ENCODE assay signal across 10 cellular contexts in genomic region chr12:120474092-120474960, GRCh38. TPM values are rescaled to one million over a fixed set of nuclear protein-coding genes. Genes with fewer than 3 reads are reported as not detected.
DNase-seq lines count a peak whose midpoint lies in the region; ATAC-seq and TF ChIP-seq lines count a peak whose summit lies in the region.
"Had no signal": no experiment of that assay in that cellular context is flagged by ENCODE, and none has a peak within 500 bp of the region (broad histone marks: within the 10 kb centered on the region; RNA-seq: fewer than 3 reads in every experiment).

No MANE protein-coding gene starts in this region.

- H3K79me2 ChIP-seq in OCI-LY1 (ENCODE audit: insufficient read depth, low read length) (no peaks in the 10 kb centered on the region; the same call in 1 of the 2 replicates), osteoblast (ENCODE audit: insufficient read depth, low read length) (peaks cover 28% of the 10 kb centered on the region)

- H3K27me3 Mint-ChIP-seq in activated T-cell treated with anti-CD3 and anti-CD28 coated beads, Interleukin-2, amount 50 U/mL, for 4 hours (ENCODE audit: low read depth), result peaks cover 2% of the 10 kb centered on the region

- peak; percentile 47 for DNase-seq in GDM1 (lab: John Stamatoyannopoulos, UW)
- DNase-seq in dermis blood vessel endothelial cell, result peak; percentile 74
- peak; percentile 93 for DNase-seq in osteoblast (ENCODE audit: insufficient read length, low spot score, missing footprints)
- no peak for DNase-seq in NCI-H1105 treated with DMSO at 0.1 percent for 48 hours (lab: John Stamatoyannopoulos, UW)
- DNase-seq in activated T-cell treated with anti-CD3 and anti-CD28 coated beads, Interleukin-2, amount 50 U/mL, for 4 hours, result no peak
- DNase-seq in activated gamma-delta T cell (lab: John Stamatoyannopoulos, UW), result no peak
- DNase-seq: central memory CD4-positive, alpha-beta T cell; right cardiac atrium had no signal

- peaks cover 13% of the 10 kb centered on the region for H3K4me1 Mint-ChIP-seq in activated T-cell treated with anti-CD3 and anti-CD28 coated beads, Interleukin-2, amount 50 U/mL, for 4 hours (ENCODE audit: low read depth)

- H3K27ac ChIP-seq in OCI-LY1 (ENCODE audit: low read depth, low read length, poor library complexity, severe bottlenecking), result peak overlapping the region; percentile 33
- no peak overlapping the region for H3K27ac ChIP-seq in osteoblast (ENCODE audit: low read depth, low read length)

- H2AFZ ChIP-seq in OCI-LY1 (ENCODE audit: low read length), result no peak overlapping the region
- no peak overlapping the region for H2AFZ ChIP-seq in osteoblast (ENCODE audit: low read length)

- no peak overlapping the region for H3K9ac ChIP-seq in OCI-LY1 (ENCODE audit: low read length)

- H3K9me2 ChIP-seq in OCI-LY1 (ENCODE audit: low read depth, low read length), result no peaks in the 10 kb centered on the region

- H3K4me3 ChIP-seq in OCI-LY1 (ENCODE audit: low read depth, low read length, poor library complexity, severe bottlenecking) (no peak overlapping the region), osteoblast (ENCODE audit: insufficient read depth, low read length) (no peak overlapping the region)

- H3K36me3 ChIP-seq in OCI-LY1 (ENCODE audit: insufficient read depth, low read length) (no peaks in the 10 kb centered on the region), osteoblast (ENCODE audit: insufficient read depth, low read length) (no peaks in the 10 kb centered on the region)

- H3K9me3 Mint-ChIP-seq in activated T-cell treated with anti-CD3 and anti-CD28 coated beads, Interleukin-2, amount 50 U/mL, for 4 hours, result no peaks in the 10 kb centered on the region

- H4K20me1 ChIP-seq in OCI-LY1 (ENCODE audit: insufficient read depth, low read length), result no peaks in the 10 kb centered on the region
- H4K20me1 ChIP-seq in osteoblast (ENCODE audit: insufficient read depth, low read length), result peaks cover 3% of the 10 kb centered on the region

- H3K4me2 ChIP-seq in OCI-LY1 (ENCODE audit: low read length) (no peak overlapping the region), osteoblast (ENCODE audit: insufficient read depth, low read length) (peak overlapping the region; percentile 6)

- H3K9me3 ChIP-seq in OCI-LY1 (ENCODE audit: low read length) (no peaks in the 10 kb centered on the region), osteoblast (ENCODE audit: low read depth, low read length) (no peaks in the 10 kb centered on the region)

- no peak for TF ChIP-seq CTCF in OCI-LY1 (IDR thresholded peaks at IDR 0.05; ENCODE audit: low read length)
- TF ChIP-seq CTCF in osteoblast (IDR thresholded peaks at IDR 0.05; ENCODE audit: extremely low read depth, low read depth, low read length), result no peak

- no peaks in the 10 kb centered on the region for H3F3A ChIP-seq in OCI-LY1 (ENCODE audit: insufficient read depth, low read length)

- ATAC-seq in activated T-cell treated with anti-CD3 and anti-CD28 coated beads, Interleukin-2, amount 50 U/mL, for 4 hours, result no peak
- no peak for ATAC-seq in GM21447 (IDR thresholded peaks at IDR 0.05; ENCODE audit: unreplicated experiment)

- H3K36me3 Mint-ChIP-seq in activated T-cell treated with anti-CD3 and anti-CD28 coated beads, Interleukin-2, amount 50 U/mL, for 4 hours (ENCODE audit: insufficient read depth), result peaks cover 2% of the 10 kb centered on the region

- no peak overlapping the region for H3K4me3 Mint-ChIP-seq in activated T-cell treated with anti-CD3 and anti-CD28 coated beads, Interleukin-2, amount 50 U/mL, for 4 hours

- peaks cover 57% of the 10 kb centered on the region for H3K4me1 ChIP-seq in OCI-LY1 (ENCODE audit: insufficient read depth, low read length, severe bottlenecking)
- H3K4me1 ChIP-seq in osteoblast (ENCODE audit: insufficient read depth, low read length), result peaks cover 14% of the 10 kb centered on the region

- no peaks in the 10 kb centered on the region for H3K27me3 ChIP-seq in OCI-LY1 (ENCODE audit: insufficient read depth, low read length)
- no peaks in the 10 kb centered on the region for H3K27me3 ChIP-seq in osteoblast (ENCODE audit: insufficient read depth, low read length)

RNA-seq across cellular contexts. Expression of gene SRSF9, which starts 4.8 kb away (rescaled TPM):
- total RNA-seq in dermis blood vessel endothelial cell (205 and 208 TPM in 2 replicates), osteoblast (103 and 107 TPM in 2 replicates)
- total RNA-seq in activated T-cell treated with anti-CD3 and anti-CD28 coated beads, Interleukin-2, amount 50 U/mL, for 4 hours, result 100 to 1,000 TPM; 259 to 288 (median 272) TPM

RNA-seq across cellular contexts. Expression of gene DYNLL1, which starts 21.6 kb away (rescaled TPM):
- 265 and 287 TPM in 2 replicates for total RNA-seq in dermis blood vessel endothelial cell
- 162 and 168 TPM in 2 replicates for total RNA-seq in osteoblast
- 100 to 1,000 TPM; 243 to 252 (median 248) TPM for total RNA-seq in activated T-cell treated with anti-CD3 and anti-CD28 coated beads, Interleukin-2, amount 50 U/mL, for 4 hours

RNA-seq across cellular contexts. Expression of gene GATC, which starts 28.1 kb away (rescaled TPM):
- total RNA-seq in dermis blood vessel endothelial cell, result 26.2 and 26.9 TPM in 2 replicates
- total RNA-seq in osteoblast, result 14.5 and 20.0 TPM in 2 replicates
- total RNA-seq in activated T-cell treated with anti-CD3 and anti-CD28 coated beads, Interleukin-2, amount 50 U/mL, for 4 hours, result 10 to 100 TPM; 47.6 to 58.0 (median 55.1) TPM

RNA-seq across cellular contexts. Expression of gene TRIAP1, which starts 28.1 kb away (rescaled TPM):
- 35.6 and 40.0 TPM in 2 replicates for total RNA-seq in dermis blood vessel endothelial cell
- total RNA-seq in osteoblast, result 19.2 and 19.9 TPM in 2 replicates
- total RNA-seq in activated T-cell treated with anti-CD3 and anti-CD28 coated beads, Interleukin-2, amount 50 U/mL, for 4 hours, result 10 to 100 TPM; 60.7 to 68.9 (median 66.4) TPM

RNA-seq across cellular contexts. Expression of gene COX6A1, which starts 36.4 kb away (rescaled TPM):
- total RNA-seq in dermis blood vessel endothelial cell (363 and 658 TPM in 2 replicates), osteoblast (224 and 256 TPM in 2 replicates)
- total RNA-seq in activated T-cell treated with anti-CD3 and anti-CD28 coated beads, Interleukin-2, amount 50 U/mL, for 4 hours, result 100 to 1,000 TPM; 495 to 510 (median 508) TPM

Comparison
In these comparisons a context has a peak if more than half of its experiments do, and no peak if none do; other contexts are left out.
1. DNase-seq: peak in GDM1 (single experiment), dermis blood vessel endothelial cell (single experiment) and osteoblast (single experiment); none in NCI-H1105 treated with DMSO at 0.1 percent for 48 hours (single experiment), activated T-cell treated with anti-CD3 and anti-CD28 coated beads, Interleukin-2, amount 50 U/mL, for 4 hours (single experiment) and activated gamma-delta T cell (single experiment).